ENCODE assay signal across 10 cellular contexts in genomic region chrX:44400588-44400987, GRCh38. TPM values are rescaled to one million over a fixed set of nuclear protein-coding genes. Genes with fewer than 3 reads are reported as not detected.
DNase-seq lines count a peak whose midpoint lies in the region; ATAC-seq and TF ChIP-seq lines count a peak whose summit lies in the region.
"Had no signal": no experiment of that assay in that cellular context is flagged by ENCODE, and none has a peak within 500 bp of the region (broad histone marks: within the 10 kb centered on the region; RNA-seq: fewer than 3 reads in every experiment).

No MANE protein-coding gene starts in this region.

- no peaks in the 10 kb centered on the region for H3K36me3 ChIP-seq in colonic mucosa

- H3K27me3 ChIP-seq in colonic mucosa: no peaks in the 10 kb centered on the region

- H3K4me1 Mint-ChIP-seq in mesothelial cell of epicardium: peaks cover 6% of the 10 kb centered on the region

- peaks cover 41% of the 10 kb centered on the region for H3K9me3 Mint-ChIP-seq in mesothelial cell of epicardium

- TF ChIP-seq CTCF in mesothelial cell of epicardium (IDR thresholded peaks at IDR 0.05; ENCODE audit: unreplicated experiment): no peak
- TF ChIP-seq CTCF in colonic mucosa (IDR thresholded peaks at IDR 0.05): no peak

- no peak overlapping the region for H3K9ac ChIP-seq in colonic mucosa (ENCODE audit: low read depth in 2 of 2, low read length in 2 of 2)

- H3K9me3 ChIP-seq in colonic mucosa: no peaks in the 10 kb centered on the region

- no peaks in the 10 kb centered on the region for H3K4me1 ChIP-seq in colonic mucosa

- no peak overlapping the region for H3K27ac Mint-ChIP-seq in mesothelial cell of epicardium

- H3K27me3 Mint-ChIP-seq in mesothelial cell of epicardium (ENCODE audit: low read depth): no peaks in the 10 kb centered on the region

- DNase-seq in GM03348 (ENCODE audit: low spot score) (peak; percentile 49), OCI-M1 (lab: John Stamatoyannopoulos, UW) (peak; percentile 14), epithelial cell of prostate (ENCODE audit: low read depth, low spot score) (peak; percentile 80), cerebellar nuclear complex (lab: John Stamatoyannopoulos, UW) (no peak), mesothelial cell of epicardium (ENCODE audit: low spot score in 2 of 2, unreplicated experiment in 2 of 2) (no peak), colonic mucosa (no peak)
- peak; percentile 52 for DNase-seq in stimulated activated CD4-positive, alpha-beta T cell treated with anti-CD3 and anti-CD28 coated beads, Interleukin-15, amount 100 ng/mL, for 24 hours
- DNase-seq: NCI-H82, retina had no signal

- peak overlapping the region; percentile 34 for H3K27ac ChIP-seq in epithelial cell of prostate
- no peak overlapping the region for H3K27ac ChIP-seq in colonic mucosa

- intact Hi-C loops in colonic mucosa (cut with DNase I): no loop called here

- no peak overlapping the region for H3K4me3 ChIP-seq in colonic mucosa

- no peak for ATAC-seq in GM18909 (IDR thresholded peaks at IDR 0.05; ENCODE audit: poor library complexity, unreplicated experiment)

- H3K4me3 Mint-ChIP-seq in mesothelial cell of epicardium: no peak overlapping the region

- H3K36me3 Mint-ChIP-seq in mesothelial cell of epicardium: peaks cover 2% of the 10 kb centered on the region

RNA-seq across cellular contexts. Expression of gene EFHC2, which starts 57.1 kb away (rescaled TPM):
- 1.5 to 2.4 TPM (median 2.0 TPM) in 3 replicates for total RNA-seq in mesothelial cell of epicardium
- 1 to 10 TPM in 1 of 2 donors, under 1 TPM in 1; 0.57 to 2.0 TPM for total RNA-seq in colonic mucosa

Comparison
In these comparisons a context has a peak if more than half of its experiments do, and no peak if none do; other contexts are left out.
1. DNase-seq: peak in GM03348 (single experiment), OCI-M1 (single experiment), epithelial cell of prostate (single experiment) and stimulated activated CD4-positive, alpha-beta T cell treated with anti-CD3 and anti-CD28 coated beads, Interleukin-15, amount 100 ng/mL, for 24 hours (single experiment); none in cerebellar nuclear complex (0 of 2), mesothelial cell of epicardium (0 of 2) and colonic mucosa (single experiment).